ENCODE assay signal across 1 cellular context in the genomic region with DNA sequence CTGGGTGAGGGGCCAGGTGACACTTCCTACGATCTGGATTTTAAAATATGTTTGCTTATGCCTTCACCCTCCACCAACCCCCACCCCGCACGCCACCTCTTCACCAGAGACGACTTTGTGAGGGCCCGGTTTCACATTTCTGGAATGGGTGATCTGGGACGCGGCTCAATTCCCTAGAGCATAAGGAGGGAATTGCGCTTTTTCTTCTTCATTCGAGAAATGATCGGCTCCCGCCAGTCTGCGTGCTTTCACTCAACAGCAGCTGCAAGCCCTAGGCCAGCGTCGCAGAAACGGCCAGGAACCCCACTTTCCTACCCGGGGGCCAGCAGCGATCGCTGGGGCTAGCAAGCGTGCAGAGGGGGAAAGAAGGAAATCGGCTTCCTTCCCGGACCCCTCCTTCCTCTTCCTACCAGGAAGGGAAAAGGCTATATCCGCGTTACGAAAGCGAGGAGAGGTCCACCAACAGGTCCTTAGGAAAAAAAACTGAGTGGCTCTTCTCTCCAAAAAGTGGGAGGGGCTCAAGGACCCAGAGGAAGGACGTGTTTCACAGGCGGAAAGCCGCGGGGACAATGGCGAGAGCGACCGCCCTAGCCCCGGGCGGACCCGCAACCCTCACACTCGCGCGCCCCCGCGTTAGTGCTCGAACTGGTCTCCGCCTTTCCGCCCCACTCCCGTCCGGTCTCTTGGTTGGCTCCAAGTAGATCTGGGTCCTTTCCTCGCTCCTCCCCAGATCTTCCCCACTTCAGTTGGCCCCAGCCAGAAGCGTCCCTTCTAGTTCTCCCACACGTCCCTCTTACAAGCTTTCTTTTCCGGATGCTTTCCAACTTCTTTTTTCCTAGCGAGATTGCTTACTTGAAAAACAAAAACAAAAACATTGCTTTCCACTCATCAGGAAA.
TF ChIP-seq lines count a peak whose summit lies in the region.

No MANE protein-coding gene starts in this region.

TF ChIP-seq in GM12878, 131 proteins besides CTCF, POLR2A, EP300 and RAD21 (continued from another document):
- TF ChIP-seq, protein P1, sequence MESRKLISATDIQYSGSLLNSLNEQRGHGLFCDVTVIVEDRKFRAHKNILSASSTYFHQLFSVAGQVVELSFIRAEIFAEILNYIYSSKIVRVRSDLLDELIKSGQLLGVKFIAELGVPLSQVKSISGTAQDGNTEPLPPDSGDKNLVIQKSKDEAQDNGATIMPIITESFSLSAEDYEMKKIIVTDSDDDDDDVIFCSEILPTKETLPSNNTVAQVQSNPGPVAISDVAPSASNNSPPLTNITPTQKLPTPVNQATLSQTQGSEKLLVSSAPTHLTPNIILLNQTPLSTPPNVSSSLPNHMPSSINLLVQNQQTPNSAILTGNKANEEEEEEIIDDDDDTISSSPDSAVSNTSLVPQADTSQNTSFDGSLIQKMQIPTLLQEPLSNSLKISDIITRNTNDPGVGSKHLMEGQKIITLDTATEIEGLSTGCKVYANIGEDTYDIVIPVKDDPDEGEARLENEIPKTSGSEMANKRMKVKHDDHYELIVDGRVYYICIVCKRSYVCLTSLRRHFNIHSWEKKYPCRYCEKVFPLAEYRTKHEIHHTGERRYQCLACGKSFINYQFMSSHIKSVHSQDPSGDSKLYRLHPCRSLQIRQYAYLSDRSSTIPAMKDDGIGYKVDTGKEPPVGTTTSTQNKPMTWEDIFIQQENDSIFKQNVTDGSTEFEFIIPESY (IDR thresholded peaks at IDR 0.05), result no peak
- no peak for TF ChIP-seq ZNF24 (IDR thresholded peaks at IDR 0.05)
- no peak for TF ChIP-seq E4F1 (IDR thresholded peaks at IDR 0.05; ENCODE audit: borderline replicate concordance, partially characterized antibody)
